Comparison of ENCODE assay signal across 8 cellular contexts in the genomic region with DNA sequence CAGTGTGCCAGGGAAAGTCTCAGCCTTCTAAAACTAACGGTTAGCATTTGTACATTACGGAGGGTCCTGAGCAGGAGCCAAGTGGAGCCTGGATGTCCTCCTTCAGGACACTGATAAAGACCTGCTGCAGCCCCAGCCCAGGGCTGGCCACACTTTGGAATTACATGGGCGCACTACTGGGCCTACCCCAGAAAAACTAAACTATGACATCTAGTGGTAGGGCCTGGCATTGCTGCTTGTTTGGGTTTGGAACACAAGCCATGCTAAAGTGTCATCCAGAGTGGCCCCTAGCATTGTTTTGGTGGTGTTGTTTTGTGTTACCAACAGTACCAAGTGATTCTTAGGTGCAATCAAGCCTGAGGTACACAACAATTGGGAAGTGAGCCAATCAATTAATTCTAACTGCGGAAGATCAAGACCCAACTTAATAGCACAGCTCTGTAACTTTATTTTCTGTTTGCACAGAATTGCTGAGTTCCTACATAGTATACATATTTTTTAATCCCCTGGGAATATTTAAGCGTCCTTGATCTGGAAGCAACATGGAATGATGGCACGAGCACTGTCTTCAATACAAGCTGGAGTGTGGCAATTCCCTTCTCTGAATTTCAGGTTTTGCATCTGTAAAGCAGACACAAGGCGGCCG.
A peak's percentile ranks its signal among the peaks of the same experiment; 100 is the strongest.
DNase-seq lines count a peak whose midpoint lies in the region; ATAC-seq and TF ChIP-seq lines count a peak whose summit lies in the region.

No MANE protein-coding gene starts in this region.

- CTCF ChIA-PET in RWPE1 (lab: Yijun Ruan, JAX), result interaction anchor here (0.6 to 0.8 kb wide), 2 partner anchors 111 to 276 kb away, joined by 3 to 4 read pairs; no protein-coding TSS in a partner anchor

- no peak overlapping the region for H3K27ac Mint-ChIP-seq in chondrocyte (ENCODE audit: unreplicated experiment)
- peak overlapping the region; percentile 38 for H3K27ac Mint-ChIP-seq in stimulated activated memory B cell treated with anti-CD40 and anti-IgM and Interleukin-4, amounts not matched to agents 10 μg/mL and 1 μg/mL and 100 μg/mL, for 72 hours

- H3K36me3 Mint-ChIP-seq in chondrocyte (ENCODE audit: low read depth), result no peaks in the 10 kb centered on the region
- H3K36me3 Mint-ChIP-seq in stimulated activated memory B cell treated with anti-CD40 and anti-IgM and Interleukin-4, amounts not matched to agents 10 μg/mL and 1 μg/mL and 100 μg/mL, for 72 hours, result no peaks in the 10 kb centered on the region

- peak; percentile 66 for ATAC-seq in HG02798 (IDR thresholded peaks at IDR 0.05; ENCODE audit: poor library complexity, unreplicated experiment)
- ATAC-seq in left lobe of liver, result peak; percentile 98
- ATAC-seq in stimulated activated memory B cell treated with anti-CD40 and anti-IgM and Interleukin-4, amounts not matched to agents 10 μg/mL and 1 μg/mL and 100 μg/mL, for 72 hours, result peak; percentile 78
- no peak for ATAC-seq in GM21529 (IDR thresholded peaks at IDR 0.05; ENCODE audit: unreplicated experiment)

- H3K9me3 Mint-ChIP-seq in chondrocyte (ENCODE audit: low read depth), result no peaks in the 10 kb centered on the region
- H3K9me3 Mint-ChIP-seq in stimulated activated memory B cell treated with anti-CD40 and anti-IgM and Interleukin-4, amounts not matched to agents 10 μg/mL and 1 μg/mL and 100 μg/mL, for 72 hours, result no peaks in the 10 kb centered on the region

- peak; percentile 27 for TF ChIP-seq CTCF in RWPE1 (conservative IDR thresholded peaks at IDR 0.05; ENCODE audit: low read depth)
- peak; percentile 89 for TF ChIP-seq CTCF in chondrocyte (IDR thresholded peaks at IDR 0.05)

- H3K27me3 Mint-ChIP-seq in chondrocyte (ENCODE audit: low read depth), result no peaks in the 10 kb centered on the region
- H3K27me3 Mint-ChIP-seq in stimulated activated memory B cell treated with anti-CD40 and anti-IgM and Interleukin-4, amounts not matched to agents 10 μg/mL and 1 μg/mL and 100 μg/mL, for 72 hours, result no peaks in the 10 kb centered on the region

- H3K4me3 Mint-ChIP-seq in chondrocyte (ENCODE audit: unreplicated experiment), result no peak overlapping the region
- no peak overlapping the region for H3K4me3 Mint-ChIP-seq in stimulated activated memory B cell treated with anti-CD40 and anti-IgM and Interleukin-4, amounts not matched to agents 10 μg/mL and 1 μg/mL and 100 μg/mL, for 72 hours

- POLR2A ChIA-PET in RWPE1 (lab: Yijun Ruan, JAX; ENCODE audit: low non-redundant PET), result no interaction called here

- no peak overlapping the region for H3K27ac ChIP-seq in RWPE1

- peak; percentile 54 for DNase-seq in NCI-H1436 (lab: John Stamatoyannopoulos, UW)
- no peak for DNase-seq in NCI-H1436 treated with DMSO at 0.1 percent for 48 hours (lab: John Stamatoyannopoulos, UW)
- peak; percentile 0 for DNase-seq in RWPE1 (ENCODE audit: low spot score)
- no peak for DNase-seq in chondrocyte (ENCODE audit: low spot score)
- peak; percentile 72 for DNase-seq in left lobe of liver (ENCODE audit: low spot score)

- H3K4me1 Mint-ChIP-seq in chondrocyte (ENCODE audit: low read depth), result no peaks in the 10 kb centered on the region
- H3K4me1 Mint-ChIP-seq in stimulated activated memory B cell treated with anti-CD40 and anti-IgM and Interleukin-4, amounts not matched to agents 10 μg/mL and 1 μg/mL and 100 μg/mL, for 72 hours, result peaks cover 40% of the 10 kb centered on the region

Comparison
In these comparisons a context has a peak if more than half of its experiments do, and no peak if none do; other contexts are left out.
1. DNase-seq: peak in NCI-H1436 (single experiment), RWPE1 (single experiment) and left lobe of liver (single experiment); none in NCI-H1436 treated with DMSO at 0.1 percent for 48 hours (single experiment) and chondrocyte (single experiment).